Comparison of ENCODE assay signal across 34 cellular contexts in the genomic region with DNA sequence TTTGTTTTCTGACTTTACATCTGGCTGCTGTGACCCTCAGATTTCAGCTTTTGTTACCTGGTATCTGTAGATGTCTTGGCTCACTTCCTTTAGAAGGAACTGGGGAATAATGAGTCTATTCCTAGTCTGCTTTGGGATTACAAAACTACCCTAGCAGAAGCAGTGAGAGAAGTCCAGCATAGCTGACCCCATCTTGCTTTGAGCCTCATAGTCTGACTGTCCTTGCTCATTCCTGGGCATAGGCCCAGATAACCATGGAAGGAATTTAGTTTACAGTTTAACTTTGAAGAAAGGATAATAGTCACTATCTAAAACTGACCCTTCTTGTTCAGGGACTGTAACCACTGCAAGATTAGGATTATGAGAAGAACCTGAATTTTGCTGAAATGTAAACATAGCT.
"Had no signal": no experiment of that assay in that cellular context is flagged by ENCODE, and none has a peak within 500 bp of the region (broad histone marks: within the 10 kb centered on the region; RNA-seq: fewer than 3 reads in every experiment).

No MANE protein-coding gene starts in this region.

- H3K27me3 ChIP-seq: body of pancreas, brain microvascular endothelial cell, breast epithelium had no signal

- H3K4me3 Mint-ChIP-seq: activated B cell treated with CpG ODN at 0.5 μM for 24 hours; activated CD4-positive, alpha-beta memory T cell treated with anti-CD3 and anti-CD28 coated beads for 36 hours; activated CD4-positive, alpha-beta T cell treated with anti-CD3 and anti-CD28 coated beads, Interleukin-2, amount 10 ng/mL, durations not matched to agents 24 days and 14 days; activated CD8-positive, alpha-beta T cell treated with anti-CD3 and anti-CD28 coated beads for 36 hours; activated naive CD4-positive, alpha-beta T cell treated with anti-CD3 and anti-CD28 coated beads for 36 hours; activated naive CD8-positive, alpha-beta T cell treated with anti-CD3 and anti-CD28 coated beads for 36 hours; activated T-cell treated with anti-CD3 and anti-CD28 coated beads, Interleukin-2, amount 50 U/mL, for 4 hours; activated T-cell treated with anti-CD3 and anti-CD28 coated beads, Interleukin-2, amount 50 U/mL, for 72 hours; activated T-helper 1 cell treated with anti-CD3 and anti-CD28 coated beads, Interleukin-12 subunit alpha, Interleukin-12 subunit beta, Interleukin-2, Interleukin-4 antibody, amounts not matched to agents 30 ng/mL and 10 ng/mL and 1 ng/mL, durations not matched to agents 14 hours and 24 hours and 36 hours; activated T-helper 17 cell treated with anti-CD3 and anti-CD28 coated beads, Interleukin-2, amount 50 U/mL, for 72 hours; T-helper 1 cell treated with Interleukin-12 subunit alpha and Interleukin-12 subunit beta and Interleukin-4 antibody, amounts not matched to agents 30 μg/mL and 1 μg/mL, for 36 hours; T-helper 2 cell treated with Interferon-gamma antibody and Interleukin-4, amounts not matched to agents 5 μg/mL and 100 μg/mL, for 36 hours had no signal

- ATAC-seq: activated CD8-positive, alpha-beta T cell treated with anti-CD3 and anti-CD28 coated beads for 36 hours; activated naive CD4-positive, alpha-beta T cell treated with anti-CD3 and anti-CD28 coated beads, Interleukin-2, amount 50 U/mL, for 72 hours; activated T-cell treated with anti-CD3 and anti-CD28 coated beads, Interleukin-2, amount 50 U/mL, for 4 hours; activated T-cell treated with anti-CD3 and anti-CD28 coated beads, Interleukin-2, amount 50 U/mL, for 72 hours; activated T-helper 17 cell treated with anti-CD3 and anti-CD28 coated beads, Interleukin-2, amount 50 U/mL, for 72 hours; body of pancreas had no signal

- H3K4me1 ChIP-seq: body of pancreas, breast epithelium had no signal

- H3K27ac ChIP-seq: body of pancreas, brain microvascular endothelial cell, VCaP had no signal

- H3K36me3 ChIP-seq: brain microvascular endothelial cell, breast epithelium had no signal

- H3K9me3 ChIP-seq: body of pancreas, breast epithelium had no signal

- H3K36me3 Mint-ChIP-seq: activated CD4-positive, alpha-beta memory T cell treated with anti-CD3 and anti-CD28 coated beads for 36 hours had no signal

- H3K27me3 Mint-ChIP-seq: activated B cell treated with CpG ODN at 0.5 μM for 24 hours; activated CD4-positive, alpha-beta T cell treated with anti-CD3 and anti-CD28 coated beads, Interleukin-2, amount 10 ng/mL, durations not matched to agents 24 days and 14 days; activated CD8-positive, alpha-beta T cell treated with anti-CD3 and anti-CD28 coated beads for 36 hours; activated naive CD8-positive, alpha-beta T cell treated with anti-CD3 and anti-CD28 coated beads for 36 hours; activated T-helper 17 cell treated with anti-CD3 and anti-CD28 coated beads, Interleukin-2, amount 50 U/mL, for 72 hours had no signal

- H3K27ac Mint-ChIP-seq: activated B cell treated with CpG ODN at 0.5 μM for 24 hours; activated CD4-positive, alpha-beta memory T cell treated with anti-CD3 and anti-CD28 coated beads for 36 hours; activated CD4-positive, alpha-beta T cell treated with anti-CD3 and anti-CD28 coated beads, Interleukin-2, amount 10 ng/mL, durations not matched to agents 24 days and 14 days; activated CD8-positive, alpha-beta T cell treated with anti-CD3 and anti-CD28 coated beads for 36 hours; activated naive CD4-positive, alpha-beta T cell treated with anti-CD3 and anti-CD28 coated beads for 36 hours; activated naive CD4-positive, alpha-beta T cell treated with anti-CD3 and anti-CD28 coated beads, Interleukin-2, amount 50 U/mL, for 72 hours; activated naive CD8-positive, alpha-beta T cell treated with anti-CD3 and anti-CD28 coated beads for 36 hours; activated T-cell treated with anti-CD3 and anti-CD28 coated beads, Interleukin-2, amount 50 U/mL, for 72 hours; activated T-helper 1 cell treated with anti-CD3 and anti-CD28 coated beads, Interleukin-12 subunit alpha, Interleukin-12 subunit beta, Interleukin-2, Interleukin-4 antibody, amounts not matched to agents 30 ng/mL and 10 ng/mL and 1 ng/mL, durations not matched to agents 14 hours and 24 hours and 36 hours; activated T-helper 17 cell treated with anti-CD3 and anti-CD28 coated beads, Interleukin-2, amount 50 U/mL, for 72 hours; T-helper 1 cell treated with Interleukin-12 subunit alpha and Interleukin-12 subunit beta and Interleukin-4 antibody, amounts not matched to agents 30 μg/mL and 1 μg/mL, for 36 hours; T-helper 2 cell treated with Interferon-gamma antibody and Interleukin-4, amounts not matched to agents 5 μg/mL and 100 μg/mL, for 36 hours had no signal

- DNase-seq: activated B cell treated with CpG ODN at 0.5 μM for 24 hours; activated CD4-positive, alpha-beta memory T cell treated with anti-CD3 and anti-CD28 coated beads for 36 hours; activated CD4-positive, alpha-beta T cell treated with anti-CD3 and anti-CD28 coated beads for 4 hours; activated CD4-positive, alpha-beta T cell treated with anti-CD3 and anti-CD28 coated beads, Interleukin-2, amount 10 ng/mL, durations not matched to agents 24 days and 14 days; activated CD4-positive, alpha-beta T cell treated with anti-CD3 and anti-CD28 coated beads, Interleukin-2, amount 50 U/mL, for 1 hour; activated CD4-positive, alpha-beta T cell treated with anti-CD3 and anti-CD28 coated beads, Interleukin-2, amount 50 U/mL, for 4 hours; activated CD4-positive, CD25-positive, alpha-beta regulatory T cell treated with anti-CD3 and anti-CD28 coated beads, Interleukin-2, amount 50 U/mL, for 72 hours; activated CD8-positive, alpha-beta memory T cell treated with anti-CD3 and anti-CD28 coated beads, Interleukin-2, amount 50 U/mL, for 4 hours; activated CD8-positive, alpha-beta T cell treated with anti-CD3 and anti-CD28 coated beads for 36 hours; activated effector memory CD4-positive, alpha-beta T cell treated with anti-CD3 and anti-CD28 coated beads, Interleukin-2, amount 50 U/mL, for 16 hours; activated gamma-delta T cell treated with Interleukin-2 at 50 U/mL for 16 hours; activated naive CD4-positive, alpha-beta T cell; activated naive CD4-positive, alpha-beta T cell treated with anti-CD3 and anti-CD28 coated beads for 36 hours; activated naive CD4-positive, alpha-beta T cell treated with anti-CD3 and anti-CD28 coated beads, Interleukin-2, amount 50 U/mL, for 16 hours; activated naive CD8-positive, alpha-beta T cell treated with anti-CD3 and anti-CD28 coated beads for 36 hours; activated T-cell treated with anti-CD3 and anti-CD28 coated beads for 4 hours; activated T-cell treated with anti-CD3 and anti-CD28 coated beads, Interleukin-2, amount 50 U/mL, for 1 hour; activated T-cell treated with anti-CD3 and anti-CD28 coated beads, Interleukin-2, amount 50 U/mL, for 4 hours; activated T-cell treated with anti-CD3 and anti-CD28 coated beads, Interleukin-2, amount 50 U/mL, for 72 hours; amygdala; anterior cingulate cortex; body of pancreas; brain microvascular endothelial cell; central memory CD4-positive, alpha-beta T cell; T-helper 1 cell; T-helper 2 cell; T-helper 9 cell had no signal

- H3K4me1 Mint-ChIP-seq: activated B cell treated with CpG ODN at 0.5 μM for 24 hours; activated CD4-positive, alpha-beta T cell treated with anti-CD3 and anti-CD28 coated beads, Interleukin-2, amount 10 ng/mL, durations not matched to agents 24 days and 14 days; activated naive CD8-positive, alpha-beta T cell treated with anti-CD3 and anti-CD28 coated beads for 36 hours; activated T-helper 17 cell treated with anti-CD3 and anti-CD28 coated beads, Interleukin-2, amount 50 U/mL, for 72 hours had no signal

- H3K4me3 ChIP-seq: body of pancreas, breast epithelium had no signal
